In genomic region chr4:26879805-26880204, GRCh38 we compare ENCODE assay signal across 15 cellular contexts. TPM values are rescaled to one million over a fixed set of nuclear protein-coding genes. Genes with fewer than 3 reads are reported as not detected.
A peak's percentile ranks its signal among the peaks of the same experiment; 100 is the strongest.
DNase-seq lines count a peak whose midpoint lies in the region; ATAC-seq and TF ChIP-seq lines count a peak whose summit lies in the region.
"Had no signal": no experiment of that assay in that cellular context is flagged by ENCODE, and none has a peak within 500 bp of the region (broad histone marks: within the 10 kb centered on the region; RNA-seq: fewer than 3 reads in every experiment).

No MANE protein-coding gene starts in this region.

- H3F3A ChIP-seq in SU-DHL-6 (ENCODE audit: insufficient read depth), result peaks cover 55% of the 10 kb centered on the region

- H3K9ac ChIP-seq in SU-DHL-6 (ENCODE audit: low read length), result no peak overlapping the region

- no peak overlapping the region for H2AFZ ChIP-seq in SU-DHL-6 (ENCODE audit: low read depth, low read length, severe bottlenecking)

- no peaks in the 10 kb centered on the region for H3K9me2 ChIP-seq in SU-DHL-6 (replicated peaks; ENCODE audit: insufficient read depth, low read length)

- H3K27ac ChIP-seq in SU-DHL-6 (ENCODE audit: low read depth, low read length), result peak overlapping the region; percentile 45
- H3K27ac ChIP-seq: brain microvascular endothelial cell, right atrium auricular region had no signal

- peaks cover 43% of the 10 kb centered on the region for H3K36me3 ChIP-seq in SU-DHL-6 (ENCODE audit: low read length)
- H3K36me3 ChIP-seq: brain microvascular endothelial cell, right atrium auricular region, upper lobe of left lung had no signal

- peak overlapping the region; percentile 64 to 72 for H3K4me3 Mint-ChIP-seq in activated T-cell treated with anti-CD3 and anti-CD28 coated beads, Interleukin-2, amount 50 U/mL, for 72 hours
- peak overlapping the region; percentile 2 for H3K4me3 Mint-ChIP-seq in activated naive CD8-positive, alpha-beta T cell treated with anti-CD3 and anti-CD28 coated beads, Interleukin-2, amount 50 U/mL, for 24 hours
- H3K4me3 Mint-ChIP-seq in stimulated activated effector memory CD8-positive, alpha-beta T cell treated with anti-CD3 and anti-CD28 coated beads, Interleukin-12 subunit alpha, Interleukin-12 subunit beta, amount 100 ng/mL, for 72 hours, result peak overlapping the region; percentile 55
- H3K4me3 Mint-ChIP-seq: dendritic cell treated with granulocyte-macrophage colony-stimulating factor and Interleukin-4, amounts not matched to agents 40 ng/mL and 50 ng/mL, for 4 days had no signal

- H3K9me3 ChIP-seq in SU-DHL-6 (ENCODE audit: insufficient read depth, low read length), result no peaks in the 10 kb centered on the region
- H3K9me3 ChIP-seq: right atrium auricular region, upper lobe of left lung had no signal

- peaks cover 8% of the 10 kb centered on the region for H4K20me1 ChIP-seq in SU-DHL-6 (ENCODE audit: low read depth, low read length)

- peaks cover 99% of the 10 kb centered on the region for H3K79me2 ChIP-seq in SU-DHL-6 (ENCODE audit: insufficient read depth, low read length)

- peak overlapping the region; percentile 12 for H3K4me2 ChIP-seq in SU-DHL-6 (ENCODE audit: low read depth, low read length, poor library complexity, severe bottlenecking)

- DNase-seq in activated T-cell treated with anti-CD3 and anti-CD28 coated beads, Interleukin-2, amount 50 U/mL, for 72 hours, result no peak
- no peak for DNase-seq in activated T-cell treated with anti-CD3 and anti-CD28 coated beads, Interleukin-2, amount 50 U/mL, for 1 hour
- DNase-seq in activated naive CD8-positive, alpha-beta T cell treated with anti-CD3 and anti-CD28 coated beads, Interleukin-2, amount 50 U/mL, for 24 hours, result no peak
- DNase-seq in stimulated activated effector memory CD8-positive, alpha-beta T cell treated with anti-CD3 and anti-CD28 coated beads, Interleukin-12 subunit alpha, Interleukin-12 subunit beta, amount 100 ng/mL, for 72 hours (ENCODE audit: low spot score in 2 of 2), result no peak
- DNase-seq in HK-2 (ENCODE audit: unreplicated experiment) (no peak), hippocampal formation (lab: John Stamatoyannopoulos, UW) (no peak), DMS 273 (lab: John Stamatoyannopoulos, UW; ENCODE audit: unreplicated experiment) (no peak)
- DNase-seq: brain microvascular endothelial cell, GOT3, NCI-H1436, SIG-M5, upper lobe of left lung had no signal

- peaks cover 6 to 9% of the 10 kb centered on the region in 2 donors for H3K36me3 Mint-ChIP-seq in activated T-cell treated with anti-CD3 and anti-CD28 coated beads, Interleukin-2, amount 50 U/mL, for 72 hours (ENCODE audit: insufficient read depth in 2 of 2)
- H3K36me3 Mint-ChIP-seq in activated naive CD8-positive, alpha-beta T cell treated with anti-CD3 and anti-CD28 coated beads, Interleukin-2, amount 50 U/mL, for 24 hours (ENCODE audit: low read depth), result peaks cover 21% of the 10 kb centered on the region
- peaks cover 25% of the 10 kb centered on the region for H3K36me3 Mint-ChIP-seq in stimulated activated effector memory CD8-positive, alpha-beta T cell treated with anti-CD3 and anti-CD28 coated beads, Interleukin-12 subunit alpha, Interleukin-12 subunit beta, amount 100 ng/mL, for 72 hours

- no peak for ATAC-seq in activated T-cell treated with anti-CD3 and anti-CD28 coated beads, Interleukin-2, amount 50 U/mL, for 72 hours (replicated peaks in 1 of 2)
- no peak for ATAC-seq in activated naive CD8-positive, alpha-beta T cell treated with anti-CD3 and anti-CD28 coated beads, Interleukin-2, amount 50 U/mL, for 24 hours
- no peak for ATAC-seq in stimulated activated effector memory CD8-positive, alpha-beta T cell treated with anti-CD3 and anti-CD28 coated beads, Interleukin-12 subunit alpha, Interleukin-12 subunit beta, amount 100 ng/mL, for 72 hours

- H3K9me3 Mint-ChIP-seq in activated T-cell treated with anti-CD3 and anti-CD28 coated beads, Interleukin-2, amount 50 U/mL, for 72 hours, result no peaks in the 10 kb centered on the region
- H3K9me3 Mint-ChIP-seq in activated naive CD8-positive, alpha-beta T cell treated with anti-CD3 and anti-CD28 coated beads, Interleukin-2, amount 50 U/mL, for 24 hours, result no peaks in the 10 kb centered on the region
- H3K9me3 Mint-ChIP-seq in stimulated activated effector memory CD8-positive, alpha-beta T cell treated with anti-CD3 and anti-CD28 coated beads, Interleukin-12 subunit alpha, Interleukin-12 subunit beta, amount 100 ng/mL, for 72 hours, result peaks cover 4% of the 10 kb centered on the region

- H3K27ac Mint-ChIP-seq in activated T-cell treated with anti-CD3 and anti-CD28 coated beads, Interleukin-2, amount 50 U/mL, for 72 hours, result peak overlapping the region; percentile 90
- peak overlapping the region; percentile 91 for H3K27ac Mint-ChIP-seq in activated naive CD8-positive, alpha-beta T cell treated with anti-CD3 and anti-CD28 coated beads, Interleukin-2, amount 50 U/mL, for 24 hours
- peak overlapping the region; percentile 95 for H3K27ac Mint-ChIP-seq in stimulated activated effector memory CD8-positive, alpha-beta T cell treated with anti-CD3 and anti-CD28 coated beads, Interleukin-12 subunit alpha, Interleukin-12 subunit beta, amount 100 ng/mL, for 72 hours
- H3K27ac Mint-ChIP-seq: dendritic cell treated with granulocyte-macrophage colony-stimulating factor and Interleukin-4, amounts not matched to agents 40 ng/mL and 50 ng/mL, for 4 days had no signal

- no peak for TF ChIP-seq CTCF in SU-DHL-6 (IDR thresholded peaks at IDR 0.05; ENCODE audit: insufficient read depth, low read length, poor library complexity, severe bottlenecking)

- no peaks in the 10 kb centered on the region for H3K27me3 Mint-ChIP-seq in activated T-cell treated with anti-CD3 and anti-CD28 coated beads, Interleukin-2, amount 50 U/mL, for 72 hours (ENCODE audit: low read depth)
- H3K27me3 Mint-ChIP-seq in activated naive CD8-positive, alpha-beta T cell treated with anti-CD3 and anti-CD28 coated beads, Interleukin-2, amount 50 U/mL, for 24 hours, result no peaks in the 10 kb centered on the region
- H3K27me3 Mint-ChIP-seq: dendritic cell treated with granulocyte-macrophage colony-stimulating factor and Interleukin-4, amounts not matched to agents 40 ng/mL and 50 ng/mL, for 4 days had no signal

- H3K4me3 ChIP-seq in SU-DHL-6 (ENCODE audit: insufficient read depth, low read length, poor library complexity, severe bottlenecking), result no peak overlapping the region
- H3K4me3 ChIP-seq: right atrium auricular region, upper lobe of left lung had no signal

- H3K4me1 Mint-ChIP-seq in activated T-cell treated with anti-CD3 and anti-CD28 coated beads, Interleukin-2, amount 50 U/mL, for 72 hours (ENCODE audit: low read depth), result peaks cover 81% of the 10 kb centered on the region
- H3K4me1 Mint-ChIP-seq in activated naive CD8-positive, alpha-beta T cell treated with anti-CD3 and anti-CD28 coated beads, Interleukin-2, amount 50 U/mL, for 24 hours, result peaks cover 88% of the 10 kb centered on the region
- peaks cover 66% of the 10 kb centered on the region for H3K4me1 Mint-ChIP-seq in stimulated activated effector memory CD8-positive, alpha-beta T cell treated with anti-CD3 and anti-CD28 coated beads, Interleukin-12 subunit alpha, Interleukin-12 subunit beta, amount 100 ng/mL, for 72 hours

- H3K27me3 ChIP-seq in SU-DHL-6 (ENCODE audit: low read length), result no peaks in the 10 kb centered on the region
- H3K27me3 ChIP-seq: brain microvascular endothelial cell, right atrium auricular region, upper lobe of left lung had no signal

RNA-seq across cellular contexts. Expression of gene STIM2, which starts 19.2 kb away (rescaled TPM):
- total RNA-seq in activated T-cell treated with anti-CD3 and anti-CD28 coated beads, Interleukin-2, amount 50 U/mL, for 72 hours, result 10 to 100 TPM; 39.6 to 47.0 TPM

Comparison
In these comparisons a context has a peak if more than half of its experiments do, and no peak if none do; other contexts are left out.
1. H3K4me3 Mint-ChIP-seq: peak in every context shown above with its lines; median percentile 68 in activated T-cell treated with anti-CD3 and anti-CD28 coated beads, Interleukin-2, amount 50 U/mL, for 72 hours; 55 in stimulated activated effector memory CD8-positive, alpha-beta T cell treated with anti-CD3 and anti-CD28 coated beads, Interleukin-12 subunit alpha, Interleukin-12 subunit beta, amount 100 ng/mL, for 72 hours; 2 in activated naive CD8-positive, alpha-beta T cell treated with anti-CD3 and anti-CD28 coated beads, Interleukin-2, amount 50 U/mL, for 24 hours.